In genomic region chr16:67924140-67924906, GRCh38 we compare ENCODE assay signal across 32 cellular contexts. TPM values are rescaled to one million over a fixed set of nuclear protein-coding genes. Genes with fewer than 3 reads are reported as not detected.
DNase-seq lines count a peak whose midpoint lies in the region; ATAC-seq and TF ChIP-seq lines count a peak whose summit lies in the region.
"Had no signal": no experiment of that assay in that cellular context is flagged by ENCODE, and none has a peak within 500 bp of the region (broad histone marks: within the 10 kb centered on the region; RNA-seq: fewer than 3 reads in every experiment).

No MANE protein-coding gene starts in this region.

- H3K27ac ChIP-seq in RWPE1 (peak overlapping the region; percentile 8; the same call in 1 of the 2 replicates), gastroesophageal sphincter (peak overlapping the region in 3 of 4 donors; percentile 25 to 48 (median 46)), temporal lobe (ENCODE audit: low read depth, low read length) (peak overlapping the region; percentile 82)
- H3K27ac ChIP-seq: neural progenitor cell, testis had no signal

- peaks cover 19% of the 10 kb centered on the region for H3K4me1 Mint-ChIP-seq in activated naive CD4-positive, alpha-beta T cell treated with anti-CD3 and anti-CD28 coated beads, Interleukin-2, amount 50 U/mL, for 24 hours
- H3K4me1 Mint-ChIP-seq: neural progenitor cell had no signal

- CTCF ChIA-PET in RWPE1 (lab: Yijun Ruan, JAX), result interaction anchor here (0.9 kb wide), 1 partner anchor 41 kb away, joined by 4 read pairs; no protein-coding TSS in a partner anchor

- DNase-seq in activated naive CD4-positive, alpha-beta T cell treated with Interleukin-2 at 50 U/mL for 16 hours, result no peak
- no peak for DNase-seq in RWPE1 (ENCODE audit: low spot score)
- DNase-seq in DMS53 (lab: John Stamatoyannopoulos, UW), result no peak
- DNase-seq in H4 (ENCODE audit: low spot score), result no peak
- DNase-seq: activated CD4-positive, alpha-beta memory T cell treated with anti-CD3 and anti-CD28 coated beads for 36 hours; activated effector memory CD4-positive, alpha-beta T cell treated with anti-CD3 and anti-CD28 coated beads, Interleukin-2, amount 50 U/mL, for 16 hours; amniotic stem cell; cortex of kidney; endodermal cell; esophagus squamous epithelium; foreskin melanocyte; H7; left colon; NCI-H526; SIG-M5; stimulated activated CD4-positive, alpha-beta T cell treated with anti-CD3 and anti-CD28 coated beads, Interleukin-4, amount 100 ng/mL, for 24 hours; stimulated activated naive B cell treated with anti-CD40 and anti-IgM and Interleukin-4, amounts not matched to agents 10 μg/mL and 1 μg/mL and 100 μg/mL, for 72 hours; SW 1271; T1000 had no signal

- H3K9me3 Mint-ChIP-seq in activated naive CD4-positive, alpha-beta T cell treated with anti-CD3 and anti-CD28 coated beads, Interleukin-2, amount 50 U/mL, for 24 hours, result no peaks in the 10 kb centered on the region
- H3K9me3 Mint-ChIP-seq: activated CD4-positive, alpha-beta memory T cell treated with anti-CD3 and anti-CD28 coated beads for 36 hours; endodermal cell; memory B cell; neural progenitor cell; stimulated activated naive B cell treated with anti-CD40 and anti-IgM and Interleukin-4, amounts not matched to agents 10 μg/mL and 1 μg/mL and 100 μg/mL, for 72 hours; WTC11 had no signal

- H3K27ac Mint-ChIP-seq in activated naive CD4-positive, alpha-beta T cell treated with anti-CD3 and anti-CD28 coated beads, Interleukin-2, amount 50 U/mL, for 24 hours, result peak overlapping the region; percentile 62
- H3K27ac Mint-ChIP-seq: activated CD4-positive, alpha-beta memory T cell treated with anti-CD3 and anti-CD28 coated beads for 36 hours; endodermal cell; memory B cell; neural progenitor cell; WTC11 had no signal

- no peak overlapping the region for H3K4me3 Mint-ChIP-seq in activated naive CD4-positive, alpha-beta T cell treated with anti-CD3 and anti-CD28 coated beads, Interleukin-2, amount 50 U/mL, for 24 hours
- H3K4me3 Mint-ChIP-seq: activated CD4-positive, alpha-beta memory T cell treated with anti-CD3 and anti-CD28 coated beads for 36 hours; endodermal cell; memory B cell; neural progenitor cell; stimulated activated naive B cell treated with anti-CD40 and anti-IgM and Interleukin-4, amounts not matched to agents 10 μg/mL and 1 μg/mL and 100 μg/mL, for 72 hours; WTC11 had no signal

- peaks cover 0 to 78% (median 21%) of the 10 kb centered on the region in 3 donors for H3K4me1 ChIP-seq in gastroesophageal sphincter
- H3K4me1 ChIP-seq: neural progenitor cell had no signal

- no peaks in the 10 kb centered on the region for H3K27me3 Mint-ChIP-seq in activated naive CD4-positive, alpha-beta T cell treated with anti-CD3 and anti-CD28 coated beads, Interleukin-2, amount 50 U/mL, for 24 hours
- H3K27me3 Mint-ChIP-seq: activated CD4-positive, alpha-beta memory T cell treated with anti-CD3 and anti-CD28 coated beads for 36 hours; memory B cell; stimulated activated naive B cell treated with anti-CD40 and anti-IgM and Interleukin-4, amounts not matched to agents 10 μg/mL and 1 μg/mL and 100 μg/mL, for 72 hours had no signal

- TF ChIP-seq EP300 in gastroesophageal sphincter (IDR thresholded peaks at IDR 0.05), result no peak

- H3K36me3 Mint-ChIP-seq in activated naive CD4-positive, alpha-beta T cell treated with anti-CD3 and anti-CD28 coated beads, Interleukin-2, amount 50 U/mL, for 24 hours, result no peaks in the 10 kb centered on the region
- H3K36me3 Mint-ChIP-seq: WTC11 had no signal

- peaks cover 0 to 48% of the 10 kb centered on the region in 2 donors for H3K36me3 ChIP-seq in gastroesophageal sphincter
- H3K36me3 ChIP-seq: neural progenitor cell had no signal

- H3K9me3 ChIP-seq in gastroesophageal sphincter, result no peaks in the 10 kb centered on the region
- H3K9me3 ChIP-seq: esophagus squamous epithelium, testis had no signal

- no CpG with 5 or more reads among the region's 10 CpGs for WGBS in gastroesophageal sphincter (ENCODE audit: low coverage in 1 of 2), 2 donors

- no peak for TF ChIP-seq CTCF in RWPE1 (conservative IDR thresholded peaks at IDR 0.05; ENCODE audit: low read depth)
- no peak for TF ChIP-seq CTCF in gastroesophageal sphincter (IDR thresholded peaks at IDR 0.05)

- POLR2A ChIA-PET in RWPE1 (lab: Yijun Ruan, JAX; ENCODE audit: low non-redundant PET), result no interaction called here

- H3K4me3 ChIP-seq in gastroesophageal sphincter, result no peak overlapping the region
- H3K4me3 ChIP-seq: esophagus squamous epithelium, K562, neural progenitor cell, testis had no signal

- TF ChIP-seq POLR2A in gastroesophageal sphincter (IDR thresholded peaks at IDR 0.05), result no peak

- ATAC-seq in gastroesophageal sphincter (no peak), HG03469 (IDR thresholded peaks at IDR 0.05; ENCODE audit: unreplicated experiment) (no peak)
- ATAC-seq: K562; left colon; Panc1; sciatic nerve; stimulated activated naive B cell treated with anti-CD40 and anti-IgM and Interleukin-4, amounts not matched to agents 10 μg/mL and 1 μg/mL and 100 μg/mL, for 72 hours; WTC11 had no signal

- H3K27me3 ChIP-seq in gastroesophageal sphincter, result no peaks in the 10 kb centered on the region
- H3K27me3 ChIP-seq: esophagus squamous epithelium, neural progenitor cell, testis had no signal

RNA-seq across cellular contexts. Expression of gene CTRL, which starts 7.3 kb away (rescaled TPM):
- total RNA-seq in gastroesophageal sphincter (1 to 10 TPM in 2 of 4 donors, not detected in 2; 1.2 to 5.0 TPM), temporal lobe (3.4 TPM)
- 0.25 TPM in 1 of 2 replicates, not detected in the other for total RNA-seq in H4 (2014; rRNA removed; shearing (Covaris generic))

RNA-seq across cellular contexts. Expression of gene PSMB10, which starts 12.3 kb away (rescaled TPM):
- total RNA-seq in gastroesophageal sphincter, result 10 to 100 TPM; 26.5 to 33.8 (median 32.6) TPM
- total RNA-seq in temporal lobe, result 11.3 TPM
- 48.7 and 65.7 TPM in 2 replicates for total RNA-seq in H4 (2014; rRNA removed; shearing (Covaris generic))

RNA-seq across cellular contexts. Expression of gene LCAT, which starts 19.6 kb away (rescaled TPM):
- total RNA-seq in gastroesophageal sphincter (10 to 100 TPM; 10.8 to 25.8 (median 15.9) TPM), temporal lobe (1.2 TPM)
- 1.1 TPM in 1 of 2 replicates, not detected in the other for total RNA-seq in H4 (2014; rRNA removed; shearing (Covaris generic))

RNA-seq across cellular contexts. Expression of gene PSKH1, which starts 31.3 kb away (rescaled TPM):
- total RNA-seq in gastroesophageal sphincter (10 to 100 TPM; 14.7 to 32.3 (median 23.4) TPM), temporal lobe (5.9 TPM)
- 7.7 and 8.1 TPM in 2 replicates for total RNA-seq in H4 (2014; rRNA removed; shearing (Covaris generic))

RNA-seq across cellular contexts. Expression of gene NRN1L, which starts 39.6 kb away (rescaled TPM):
- total RNA-seq in gastroesophageal sphincter (1 to 10 TPM in 2 of 4 donors, not detected in 2; 1.2 to 2.4 TPM), temporal lobe (not detected)
- not detected in 2 replicates for total RNA-seq in H4 (2014; rRNA removed; shearing (Covaris generic))
- total RNA-seq: MCF 10A, posterior vena cava had no signal

Comparison
In these comparisons a context has a peak if more than half of its experiments do, and no peak if none do; other contexts are left out.
1. H3K27ac ChIP-seq: peak in every context shown above with its lines; median percentile 82 in temporal lobe; 46 in gastroesophageal sphincter; 8 in RWPE1.